Comparison of ENCODE assay signal across 5 cellular contexts in the genomic region with DNA sequence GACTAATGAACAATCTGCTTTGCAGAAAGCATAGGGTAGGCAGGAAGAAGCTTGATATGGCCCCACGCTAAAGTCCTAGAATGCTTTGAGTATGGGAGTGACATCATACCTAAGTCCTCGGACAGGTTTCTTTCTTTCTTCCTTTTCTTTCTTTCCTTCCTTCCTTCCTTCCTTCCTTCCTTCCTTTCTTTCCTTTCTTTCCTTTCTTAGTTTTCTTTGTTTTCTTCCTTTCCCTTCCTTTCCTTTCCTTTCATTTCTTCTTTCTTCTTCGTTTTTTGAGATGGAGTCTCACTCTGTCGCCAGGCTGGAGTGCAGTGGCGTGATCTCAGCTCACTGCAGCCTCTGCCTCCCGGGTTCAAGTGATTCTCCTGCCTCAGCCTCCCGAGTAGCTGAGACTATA. TPM values are rescaled to one million over a fixed set of nuclear protein-coding genes. Genes with fewer than 3 reads are reported as not detected.
"Had no signal": no experiment of that assay in that cellular context is flagged by ENCODE, and none has a peak within 500 bp of the region (broad histone marks: within the 10 kb centered on the region; RNA-seq: fewer than 3 reads in every experiment).

No MANE protein-coding gene starts in this region.

RNA-seq across cellular contexts. Expression of a gene that starts 48.8 kb away (rescaled TPM):
- total RNA-seq: OCI-LY7, Peyer's patch, Right ventricle myocardium inferior, Right ventricle myocardium superior, SK-MEL-5 had no signal
